ENCODE assay signal across 2 cellular contexts in the genomic region with DNA sequence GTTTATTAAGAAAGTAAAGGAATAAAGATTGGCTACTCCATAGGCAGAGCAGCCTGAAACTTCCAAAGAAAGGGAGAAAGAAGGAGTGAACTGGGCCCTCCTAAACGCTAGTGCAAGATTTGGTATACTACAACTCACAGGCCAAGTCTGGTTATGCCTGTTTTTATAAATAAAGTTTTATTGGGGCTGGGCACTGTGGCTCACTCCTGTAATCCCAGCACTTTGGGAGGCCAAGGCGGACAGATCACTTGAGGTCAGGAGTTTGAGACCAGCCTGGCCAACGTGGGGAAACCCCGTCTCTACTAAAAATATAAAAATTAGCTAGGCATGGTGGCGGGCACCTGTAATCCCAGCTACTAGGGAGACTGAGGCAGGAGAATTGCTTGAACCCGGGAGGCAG. TPM values are rescaled to one million over a fixed set of nuclear protein-coding genes. Genes with fewer than 3 reads are reported as not detected.
"Had no signal": no experiment of that assay in that cellular context is flagged by ENCODE, and none has a peak within 500 bp of the region (broad histone marks: within the 10 kb centered on the region; RNA-seq: fewer than 3 reads in every experiment).

No MANE protein-coding gene starts in this region.

RNA-seq across cellular contexts. Expression of gene SSTR2, which starts 33.4 kb away (rescaled TPM):
- total RNA-seq: HT-29 had no signal
- polyA plus RNA-seq: IgD-negative memory B cell had no signal
